In the genomic region with DNA sequence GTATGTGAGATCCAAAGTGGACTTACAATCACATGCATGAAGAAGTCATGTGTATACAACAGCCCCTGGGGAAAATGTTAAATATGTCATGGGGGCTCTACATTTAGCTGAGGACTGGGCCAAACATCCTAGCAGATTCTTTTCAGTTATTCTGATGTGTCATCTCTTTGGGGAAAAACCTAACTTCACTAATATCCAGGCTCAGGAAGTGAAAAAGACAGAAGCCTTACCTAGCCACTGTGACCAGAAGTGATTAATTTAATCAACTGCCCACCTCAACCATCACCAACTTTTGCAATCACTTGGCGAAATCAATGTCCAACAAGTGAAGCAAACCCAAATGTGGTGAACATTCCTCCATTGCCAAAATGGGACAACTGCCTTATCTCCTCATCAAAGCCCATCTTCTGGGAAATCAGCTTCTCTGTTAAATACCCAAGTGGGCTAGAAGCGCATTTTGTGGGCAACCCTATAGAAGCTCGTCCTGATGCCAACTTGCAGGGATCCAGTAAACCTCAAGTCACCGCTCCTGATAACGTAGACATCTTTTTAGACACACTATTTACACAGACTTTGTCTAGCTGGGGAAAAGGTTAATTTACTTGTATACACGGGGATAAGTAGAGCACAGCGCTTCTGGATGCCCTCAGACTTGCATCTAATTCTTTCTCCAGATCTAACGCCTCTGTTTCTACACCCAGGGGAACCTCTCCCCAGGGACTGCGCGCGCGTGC, we compare ENCODE assay signal across 1 cellular context.
TF ChIP-seq lines count a peak whose summit lies in the region.

No MANE protein-coding gene starts in this region.

TF ChIP-seq in H1, 55 proteins besides CTCF, POLR2A, EP300 and RAD21:
- TF ChIP-seq TAF1 (IDR thresholded peaks at IDR 0.05; ENCODE audit: low read depth, low read length) = no peak
- no peak for TF ChIP-seq PHF8 (conservative IDR thresholded peaks at IDR 0.05; ENCODE audit: low read depth, low read length)
- no peak for TF ChIP-seq GTF2F1 (IDR thresholded peaks at IDR 0.05; ENCODE audit: borderline replicate concordance, low read depth, low read length)
